ENCODE assay signal across 36 cellular contexts in the genomic region with DNA sequence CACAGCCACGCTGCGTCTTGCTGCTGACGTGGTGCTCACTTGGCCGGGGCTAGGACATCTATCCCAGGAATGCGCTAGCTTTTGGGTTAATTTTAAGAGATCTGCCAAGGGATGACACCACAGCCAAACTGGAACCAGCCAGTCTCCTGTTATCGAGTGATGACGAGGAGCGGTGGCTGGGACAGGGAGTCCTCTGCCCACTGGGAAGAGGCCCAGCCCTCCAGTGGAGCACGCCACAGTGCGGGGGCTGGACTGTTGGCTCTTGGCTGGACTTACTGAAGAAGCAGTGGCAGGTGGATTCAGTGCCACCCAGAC. TPM values are rescaled to one million over a fixed set of nuclear protein-coding genes. Genes with fewer than 3 reads are reported as not detected.
DNase-seq lines count a peak whose midpoint lies in the region; ATAC-seq, FAIRE-seq and TF ChIP-seq lines count a peak whose summit lies in the region.
"Had no signal": no experiment of that assay in that cellular context is flagged by ENCODE, and none has a peak within 500 bp of the region (broad histone marks: within the 10 kb centered on the region; RNA-seq: fewer than 3 reads in every experiment).

No MANE protein-coding gene starts in this region.

- TF ChIP-seq CTCF in left ventricle myocardium inferior (IDR thresholded peaks at IDR 0.05; ENCODE audit: borderline replicate concordance): no peak
- TF ChIP-seq CTCF in kidney (IDR thresholded peaks at IDR 0.05; ENCODE audit: borderline replicate concordance, extremely low read depth, insufficient read depth): no peak
- no peak for TF ChIP-seq CTCF in type B pancreatic cell (conservative IDR thresholded peaks at IDR 0.05)

- H3K27me3 Mint-ChIP-seq in type B pancreatic cell: peaks cover 31% of the 10 kb centered on the region
- H3K27me3 Mint-ChIP-seq in activated CD4-positive, alpha-beta T cell treated with anti-CD3 and anti-CD28 coated beads, Interleukin-2, amount 10 ng/mL, durations not matched to agents 7 days and 5 days: peaks cover 5% of the 10 kb centered on the region
- H3K27me3 Mint-ChIP-seq: activated CD4-positive, alpha-beta memory T cell treated with anti-CD3 and anti-CD28 coated beads, Interleukin-2, amount 10 ng/mL, durations not matched to agents 7 days and 5 days had no signal

- no peak overlapping the region for H3K27ac Mint-ChIP-seq in type B pancreatic cell
- no peak overlapping the region for H3K27ac Mint-ChIP-seq in activated CD4-positive, alpha-beta T cell treated with anti-CD3 and anti-CD28 coated beads, Interleukin-2, amount 10 ng/mL, durations not matched to agents 7 days and 5 days
- H3K27ac Mint-ChIP-seq: activated CD4-positive, alpha-beta memory T cell treated with anti-CD3 and anti-CD28 coated beads, Interleukin-2, amount 10 ng/mL, durations not matched to agents 7 days and 5 days; activated naive CD4-positive, alpha-beta T cell treated with anti-CD3 and anti-CD28 coated beads for 36 hours; CD8-positive, alpha-beta T cell; nephron had no signal

- DNase-seq in Right ventricle myocardium inferior (ENCODE audit: missing footprints) (peak; percentile 18), left ventricle myocardium inferior (no peak), cerebellar cortex (ENCODE audit: low spot score) (peak; percentile 68), kidney (peak; percentile 85), type B pancreatic cell (ENCODE audit: extremely low spot score, unreplicated experiment) (no peak), NCI-H146 (lab: John Stamatoyannopoulos, UW) (no peak)
- DNase-seq in effector CD4-positive, alpha-beta T cell: no peak
- no peak for DNase-seq in activated CD4-positive, alpha-beta T cell treated with anti-CD3 and anti-CD28 coated beads, Interleukin-2, amount 10 ng/mL, durations not matched to agents 7 days and 5 days
- DNase-seq: activated CD4-positive, alpha-beta memory T cell treated with anti-CD3 and anti-CD28 coated beads, Interleukin-2, amount 10 ng/mL, durations not matched to agents 7 days and 5 days; activated CD4-positive, CD25-positive, alpha-beta regulatory T cell treated with anti-CD3 and anti-CD28 coated beads, Interleukin-2, amount 50 U/mL, for 72 hours; activated naive CD4-positive, alpha-beta T cell treated with anti-CD3 and anti-CD28 coated beads for 36 hours; AML-193; amniotic stem cell; brain microvascular endothelial cell; CD8-positive, alpha-beta T cell; colonic mucosa; effector memory CD4-positive, alpha-beta T cell; glutamatergic neuron; KG1; NCI-H1105; NCI-H1930; PC-3; retina; SHP77; stimulated activated CD4-positive, alpha-beta T cell treated with anti-CD3 and anti-CD28 coated beads, Interleukin-2, amount 100 ng/mL, for 24 hours; stimulated activated naive CD8-positive, alpha-beta T cell treated with anti-CD3 and anti-CD28 coated beads, Interleukin-15, Interleukin-2, amounts not matched to agents 100 U/mL and 50 U/mL, for 24 hours; T-helper 2 cell; testis had no signal

- POLR2A ChIA-PET in activated CD4-positive, alpha-beta T cell treated with anti-CD3 and anti-CD28 coated beads, Interleukin-2, amount 10 ng/mL, durations not matched to agents 7 days and 5 days (lab: Charles Lee): no interaction called here

- H3K4me1 ChIP-seq in left ventricle myocardium inferior: peaks cover 12% of the 10 kb centered on the region
- peaks cover 8 to 9% of the 10 kb centered on the region in 2 donors for H3K4me1 ChIP-seq in kidney (ENCODE audit: control insufficient read depth in 1 of 2, insufficient read depth in 1 of 2, low read depth in 1 of 2, low read length in 2 of 2)
- H3K4me1 ChIP-seq: colonic mucosa, parathyroid adenoma, testis had no signal

- H3K9me3 Mint-ChIP-seq in type B pancreatic cell: no peaks in the 10 kb centered on the region
- peaks cover 11% of the 10 kb centered on the region for H3K9me3 Mint-ChIP-seq in activated CD4-positive, alpha-beta T cell treated with anti-CD3 and anti-CD28 coated beads, Interleukin-2, amount 10 ng/mL, durations not matched to agents 7 days and 5 days

- H3K4me1 Mint-ChIP-seq in type B pancreatic cell (ENCODE audit: unreplicated experiment): peaks cover 40% of the 10 kb centered on the region
- no peaks in the 10 kb centered on the region for H3K4me1 Mint-ChIP-seq in activated CD4-positive, alpha-beta T cell treated with anti-CD3 and anti-CD28 coated beads, Interleukin-2, amount 10 ng/mL, durations not matched to agents 7 days and 5 days
- H3K4me1 Mint-ChIP-seq: activated CD4-positive, alpha-beta memory T cell treated with anti-CD3 and anti-CD28 coated beads, Interleukin-2, amount 10 ng/mL, durations not matched to agents 7 days and 5 days had no signal

- H3K4me3 ChIP-seq in left ventricle myocardium inferior (no peak overlapping the region), kidney (ENCODE audit: low read length in 2 of 2) (no peak overlapping the region)
- H3K4me3 ChIP-seq: colonic mucosa, MG63, smooth muscle cell, testis had no signal

- H3K4me3 Mint-ChIP-seq in type B pancreatic cell: peak overlapping the region; percentile 15
- no peak overlapping the region for H3K4me3 Mint-ChIP-seq in activated CD4-positive, alpha-beta T cell treated with anti-CD3 and anti-CD28 coated beads, Interleukin-2, amount 10 ng/mL, durations not matched to agents 7 days and 5 days
- H3K4me3 Mint-ChIP-seq: activated CD4-positive, alpha-beta memory T cell treated with anti-CD3 and anti-CD28 coated beads, Interleukin-2, amount 10 ng/mL, durations not matched to agents 7 days and 5 days; activated naive CD4-positive, alpha-beta T cell treated with anti-CD3 and anti-CD28 coated beads for 36 hours; CD8-positive, alpha-beta T cell; nephron had no signal

- intact Hi-C loops in Right ventricle myocardium inferior (cut with DNase I) (loop anchor here (5.0 kb wide), 2 partner anchors 45 to 100 kb away; no protein-coding TSS in a partner anchor), left ventricle myocardium inferior (cut with micrococcal nuclease) (loop anchor here (10.0 kb wide), 1 partner anchor 267 kb away; no protein-coding TSS in a partner anchor), kidney (cut with DNase I) (no loop called here)

- CTCF ChIA-PET in activated CD4-positive, alpha-beta T cell treated with anti-CD3 and anti-CD28 coated beads, Interleukin-2, amount 10 ng/mL, durations not matched to agents 7 days and 5 days (lab: Charles Lee): no interaction called here

- ATAC-seq in Right ventricle myocardium inferior: peak; percentile 52
- ATAC-seq: CD8-positive, alpha-beta T cell; PC-3; stimulated activated naive CD8-positive, alpha-beta T cell treated with anti-CD3 and anti-CD28 coated beads, Interleukin-15, Interleukin-2, amounts not matched to agents 100 U/mL and 50 U/mL, for 24 hours had no signal

- peaks cover 62% of the 10 kb centered on the region for H3K27me3 ChIP-seq in left ventricle myocardium inferior (ENCODE audit: low read depth)
- H3K27me3 ChIP-seq: colonic mucosa, MG63, testis had no signal

- H3K36me3 ChIP-seq in left ventricle myocardium inferior: no peaks in the 10 kb centered on the region
- H3K36me3 ChIP-seq in kidney (ENCODE audit: control insufficient read depth in 1 of 2, insufficient read depth in 2 of 2, low read length in 2 of 2): no peaks in the 10 kb centered on the region
- H3K36me3 ChIP-seq: brain microvascular endothelial cell, colonic mucosa had no signal

- H3K36me3 Mint-ChIP-seq in type B pancreatic cell: no peaks in the 10 kb centered on the region
- no peaks in the 10 kb centered on the region for H3K36me3 Mint-ChIP-seq in activated CD4-positive, alpha-beta T cell treated with anti-CD3 and anti-CD28 coated beads, Interleukin-2, amount 10 ng/mL, durations not matched to agents 7 days and 5 days (ENCODE audit: low read depth)
- H3K36me3 Mint-ChIP-seq: CD8-positive, alpha-beta T cell had no signal

- FAIRE-seq in kidney (lab: Jason Lieb, UNC): no peak
- FAIRE-seq: A204.1, H1, islet of Langerhans, urothelium cell line had no signal

- H3K9me3 ChIP-seq in left ventricle myocardium inferior (replicated peaks): peaks cover 10% of the 10 kb centered on the region
- H3K9me3 ChIP-seq in kidney (ENCODE audit: control insufficient read depth in 1 of 2, low read length in 2 of 2): peaks cover 3 to 8% of the 10 kb centered on the region in 2 donors
- H3K9me3 ChIP-seq: colonic mucosa, testis had no signal

- no peak overlapping the region for H3K9ac ChIP-seq in kidney (ENCODE audit: low read length in 2 of 2)
- H3K9ac ChIP-seq: parathyroid adenoma had no signal

- H3K27ac ChIP-seq in left ventricle myocardium inferior (replicated peaks) (no peak overlapping the region), kidney (ENCODE audit: low read depth in 2 of 2, low read length in 2 of 2) (no peak overlapping the region)
- H3K27ac ChIP-seq: brain microvascular endothelial cell, colonic mucosa, parathyroid adenoma, testis had no signal

RNA-seq across cellular contexts. Expression of gene PHYKPL, which starts 55.1 kb away (rescaled TPM):
- total RNA-seq in Right ventricle myocardium inferior: 34.5 TPM
- 34.0 TPM for total RNA-seq in left ventricle myocardium inferior
- 116 TPM for total RNA-seq in kidney
- 35.3 TPM for polyA plus RNA-seq in kidney (ENCODE audit: insufficient read depth, low read depth, low replicate concordance)
- total RNA-seq in type B pancreatic cell (ENCODE audit: low replicate concordance): 52.7 and 76.2 TPM in 2 replicates
- total RNA-seq in activated CD4-positive, alpha-beta T cell treated with anti-CD3 and anti-CD28 coated beads, Interleukin-2, amount 10 ng/mL, durations not matched to agents 7 days and 5 days: 100 to 1,000 TPM; 126 to 138 TPM

Comparison
In these comparisons a context has a peak if more than half of its experiments do, and no peak if none do; other contexts are left out.
1. DNase-seq: peak in Right ventricle myocardium inferior (single experiment), cerebellar cortex (single experiment) and kidney (single experiment); none in left ventricle myocardium inferior (single experiment), type B pancreatic cell (single experiment), NCI-H146 (single experiment), effector CD4-positive, alpha-beta T cell (single experiment) and activated CD4-positive, alpha-beta T cell treated with anti-CD3 and anti-CD28 coated beads, Interleukin-2, amount 10 ng/mL, durations not matched to agents 7 days and 5 days (single experiment).